Comparison of ENCODE assay signal across 20 cellular contexts in genomic region chr9:91321691-91322090, GRCh38. TPM values are rescaled to one million over a fixed set of nuclear protein-coding genes. Genes with fewer than 3 reads are reported as not detected.
DNase-seq lines count a peak whose midpoint lies in the region; ATAC-seq and TF ChIP-seq lines count a peak whose summit lies in the region.
"Had no signal": no experiment of that assay in that cellular context is flagged by ENCODE, and none has a peak within 500 bp of the region (broad histone marks: within the 10 kb centered on the region; RNA-seq: fewer than 3 reads in every experiment).

No MANE protein-coding gene starts in this region.

- no peak for TF ChIP-seq POLR2A in GM18505 (IDR thresholded peaks at IDR 0.05; ENCODE audit: borderline replicate concordance, extremely low read depth, insufficient read depth, insufficient read length)

- peak; percentile 0 for DNase-seq in NCI-H1694 treated with DMSO at 0.1 percent for 48 hours (lab: John Stamatoyannopoulos, UW)
- DNase-seq in NCI-H1694 (lab: John Stamatoyannopoulos, UW), result no peak
- peak; percentile 27 for DNase-seq in NCI-H69 (lab: John Stamatoyannopoulos, UW)
- no peak for DNase-seq in left colon
- no peak for DNase-seq in Right ventricle myocardium inferior (ENCODE audit: missing footprints)
- DNase-seq: 8988T; ACHN; AML-193; BE2C; CD4-positive, alpha-beta T cell; CD8-positive, alpha-beta memory T cell; DMS153; DND-41; GDM1; GM23248; H7; HCEC 1CT had no signal

- ATAC-seq in left colon, result peak; percentile 79
- ATAC-seq in GM18505 (IDR thresholded peaks at IDR 0.05; ENCODE audit: unreplicated experiment), result no peak
- no peak for ATAC-seq in Right ventricle myocardium inferior
- ATAC-seq: A549, GM12878 had no signal

- intact Hi-C loops in left colon (cut with DNase I, micrococcal nuclease) (no loop called here), Right ventricle myocardium inferior (cut with DNase I) (no loop called here)

RNA-seq across cellular contexts. Expression of gene AUH, which starts 40.0 kb away (rescaled TPM):
- total RNA-seq in left colon, result 10 to 100 TPM; 30.4 to 36.0 TPM
- 37.9 TPM for total RNA-seq in Right ventricle myocardium inferior

Comparison
In these comparisons a context has a peak if more than half of its experiments do, and no peak if none do; other contexts are left out.
1. DNase-seq: peak in NCI-H1694 treated with DMSO at 0.1 percent for 48 hours (single experiment) and NCI-H69 (single experiment); none in NCI-H1694 (single experiment), left colon (0 of 2) and Right ventricle myocardium inferior (single experiment).